ENCODE assay signal across 8 cellular contexts in genomic region chr7:2019693-2020511, GRCh38.
DNase-seq lines count a peak whose midpoint lies in the region; ATAC-seq and TF ChIP-seq lines count a peak whose summit lies in the region.

No MANE protein-coding gene starts in this region.

- DNase-seq in GF-D8 (lab: John Stamatoyannopoulos, UW), result peak; percentile 79
- peak; percentile 85 for DNase-seq in naive B cell
- no peak for DNase-seq in vagina (ENCODE audit: extremely low spot score in 2 of 2)
- no peak for DNase-seq in D341Med (ENCODE audit: low spot score)

- no peak overlapping the region for H3K4me3 Mint-ChIP-seq in T-helper 1 cell treated with Interleukin-12 subunit alpha and Interleukin-12 subunit beta and Interleukin-4 antibody, amounts not matched to agents 30 μg/mL and 1 μg/mL, for 36 hours
- H3K4me3 Mint-ChIP-seq in dendritic cell treated with granulocyte-macrophage colony-stimulating factor and Interleukin-4, amounts not matched to agents 40 ng/mL and 50 ng/mL, for 4 days, result peak overlapping the region; percentile 61
- peak overlapping the region; percentile 72 to 94 (median 86) for H3K4me3 Mint-ChIP-seq in naive B cell

- H3K9me3 ChIP-seq in vagina, result no peaks in the 10 kb centered on the region

- intact Hi-C loops in dendritic cell treated with granulocyte-macrophage colony-stimulating factor and Interleukin-4, amounts not matched to agents 40 ng/mL and 50 ng/mL, for 4 days (cut with micrococcal nuclease), result loop anchor here (10.0 kb wide), 1 partner anchor 105 kb away; no protein-coding TSS in a partner anchor
- intact Hi-C loops in vagina (cut with DNase I), result no loop called here

- peaks cover 3% of the 10 kb centered on the region for H3K27me3 Mint-ChIP-seq in T-helper 1 cell treated with Interleukin-12 subunit alpha and Interleukin-12 subunit beta and Interleukin-4 antibody, amounts not matched to agents 30 μg/mL and 1 μg/mL, for 36 hours (ENCODE audit: low read depth)
- H3K27me3 Mint-ChIP-seq in dendritic cell treated with granulocyte-macrophage colony-stimulating factor and Interleukin-4, amounts not matched to agents 40 ng/mL and 50 ng/mL, for 4 days, result no peaks in the 10 kb centered on the region
- no peaks in the 10 kb centered on the region for H3K27me3 Mint-ChIP-seq in naive B cell

- peak overlapping the region; percentile 76 for H3K27ac Mint-ChIP-seq in T-helper 1 cell treated with Interleukin-12 subunit alpha and Interleukin-12 subunit beta and Interleukin-4 antibody, amounts not matched to agents 30 μg/mL and 1 μg/mL, for 36 hours
- H3K27ac Mint-ChIP-seq in dendritic cell treated with granulocyte-macrophage colony-stimulating factor and Interleukin-4, amounts not matched to agents 40 ng/mL and 50 ng/mL, for 4 days, result peak overlapping the region; percentile 100
- H3K27ac Mint-ChIP-seq in naive B cell, result peak overlapping the region; percentile 93 to 100 (median 97)

- peak overlapping the region; percentile 94 for H3K27ac ChIP-seq in vagina

- peaks cover 11% of the 10 kb centered on the region for H3K36me3 Mint-ChIP-seq in T-helper 1 cell treated with Interleukin-12 subunit alpha and Interleukin-12 subunit beta and Interleukin-4 antibody, amounts not matched to agents 30 μg/mL and 1 μg/mL, for 36 hours (ENCODE audit: low read depth)
- peaks cover 23% of the 10 kb centered on the region for H3K36me3 Mint-ChIP-seq in dendritic cell treated with granulocyte-macrophage colony-stimulating factor and Interleukin-4, amounts not matched to agents 40 ng/mL and 50 ng/mL, for 4 days (ENCODE audit: low read depth)
- peaks cover 0 to 10% of the 10 kb centered on the region in 2 donors for H3K36me3 Mint-ChIP-seq in naive B cell

- H3K36me3 ChIP-seq in vagina, result no peaks in the 10 kb centered on the region

- peaks cover 10% of the 10 kb centered on the region for H3K9me3 Mint-ChIP-seq in T-helper 1 cell treated with Interleukin-12 subunit alpha and Interleukin-12 subunit beta and Interleukin-4 antibody, amounts not matched to agents 30 μg/mL and 1 μg/mL, for 36 hours
- H3K9me3 Mint-ChIP-seq in dendritic cell treated with granulocyte-macrophage colony-stimulating factor and Interleukin-4, amounts not matched to agents 40 ng/mL and 50 ng/mL, for 4 days, result peaks cover 3% of the 10 kb centered on the region
- peaks cover 3 to 11% (median 8%) of the 10 kb centered on the region in 7 donors for H3K9me3 Mint-ChIP-seq in naive B cell

- no peaks in the 10 kb centered on the region for H3K27me3 ChIP-seq in vagina

- H3K4me3 ChIP-seq in vagina, result peak overlapping the region; percentile 18 to 37

- TF ChIP-seq POLR2A in vagina (IDR thresholded peaks at IDR 0.05), result peak in 1 of 2 donors; percentile 22

- ATAC-seq in HG02571 (IDR thresholded peaks at IDR 0.05; ENCODE audit: unreplicated experiment) (peak; percentile 69), naive B cell (ENCODE audit: low read depth in 2 of 2) (peak; percentile 85 to 86), HG02588 (IDR thresholded peaks at IDR 0.05; ENCODE audit: unreplicated experiment) (no peak)

- H3K4me1 Mint-ChIP-seq in T-helper 1 cell treated with Interleukin-12 subunit alpha and Interleukin-12 subunit beta and Interleukin-4 antibody, amounts not matched to agents 30 μg/mL and 1 μg/mL, for 36 hours (ENCODE audit: low read depth), result peaks cover 7% of the 10 kb centered on the region
- peaks cover 82% of the 10 kb centered on the region for H3K4me1 Mint-ChIP-seq in dendritic cell treated with granulocyte-macrophage colony-stimulating factor and Interleukin-4, amounts not matched to agents 40 ng/mL and 50 ng/mL, for 4 days (ENCODE audit: low read depth)
- H3K4me1 Mint-ChIP-seq in naive B cell, result peaks cover 46 to 59% (median 48%) of the 10 kb centered on the region in 3 donors

- H3K4me1 ChIP-seq in vagina, result peaks cover 36% of the 10 kb centered on the region

- TF ChIP-seq CTCF in vagina (IDR thresholded peaks at IDR 0.05), result no peak

Comparison
In these comparisons a context has a peak if more than half of its experiments do, and no peak if none do; other contexts are left out.
1. DNase-seq: peak in GF-D8 (single experiment) and naive B cell (single experiment); none in vagina (0 of 2) and D341Med (single experiment).
2. Peak in every context shown above with its lines, with median percentiles within 50 percentile points of each other: H3K27ac Mint-ChIP-seq.